In genomic region chr19:18557474-18558201, GRCh38 we compare ENCODE assay signal across 8 cellular contexts. TPM values are rescaled to one million over a fixed set of nuclear protein-coding genes. Genes with fewer than 3 reads are reported as not detected.
A peak's percentile ranks its signal among the peaks of the same experiment; 100 is the strongest.
DNase-seq lines count a peak whose midpoint lies in the region; ATAC-seq and TF ChIP-seq lines count a peak whose summit lies in the region.

KXD1 (plus strand) TSS chr19:18557870; CDS start chr19:18562057, 4,187 bp downstream.

- no peak within 1 kb of the TSS for H3K23ac ChIP-seq in mesendoderm (ENCODE audit: low read length)

- peak; percentile 85 for ATAC-seq in GM21367 (IDR thresholded peaks at IDR 0.05; ENCODE audit: unreplicated experiment)
- peak; percentile 99 for ATAC-seq in activated CD8-positive, alpha-beta memory T cell treated with anti-CD3 and anti-CD28 coated beads, Interleukin-2, amount 10 ng/mL, durations not matched to agents 7 days and 5 days

- no peaks in the 10 kb centered on the region for H3K9me3 ChIP-seq in NT2/D1 (ENCODE audit: insufficient read depth, low read length)
- H3K9me3 ChIP-seq in endodermal cell (ENCODE audit: control insufficient read depth, low read length), result no peaks in the 10 kb centered on the region

- H3K4me2 ChIP-seq in mesendoderm (ENCODE audit: low read length), result peak within 1 kb of the TSS; percentile 40

- H3K4me3 ChIP-seq in NT2/D1 (ENCODE audit: insufficient read length, low read depth) (peak within 1 kb of the TSS; percentile 82), endodermal cell (ENCODE audit: low read length) (peak within 1 kb of the TSS; percentile 94), mesendoderm (ENCODE audit: low read length) (peak within 1 kb of the TSS; percentile 87)

- peaks cover 16% of the 10 kb centered on the region for H3K79me2 ChIP-seq in mesendoderm (ENCODE audit: control insufficient read depth, insufficient read depth, low read length)

- H3K36me3 Mint-ChIP-seq in activated CD8-positive, alpha-beta memory T cell treated with anti-CD3 and anti-CD28 coated beads, Interleukin-2, amount 10 ng/mL, durations not matched to agents 7 days and 5 days, result peaks cover 9% of the 10 kb centered on the region
- H3K36me3 Mint-ChIP-seq in endodermal cell (ENCODE audit: low read depth), result peaks cover 3% of the 10 kb centered on the region

- no peak within 1 kb of the TSS for H4K5ac ChIP-seq in mesendoderm (ENCODE audit: low read length)

- peaks cover 21% of the 10 kb centered on the region for H3K36me3 ChIP-seq in NT2/D1 (ENCODE audit: insufficient read depth, insufficient read length, low read length)
- peaks cover 12% of the 10 kb centered on the region for H3K36me3 ChIP-seq in endodermal cell (ENCODE audit: control insufficient read depth, insufficient read depth, low read length)
- peaks cover 2% of the 10 kb centered on the region for H3K36me3 ChIP-seq in mesendoderm (ENCODE audit: control insufficient read depth, insufficient read depth, low read length)

- H3K27ac Mint-ChIP-seq in activated CD8-positive, alpha-beta memory T cell treated with anti-CD3 and anti-CD28 coated beads, Interleukin-2, amount 10 ng/mL, durations not matched to agents 7 days and 5 days, result peak within 1 kb of the TSS; percentile 94
- H3K27ac Mint-ChIP-seq in endodermal cell, result peak within 1 kb of the TSS; percentile 86

- no peaks in the 10 kb centered on the region for H3K27me3 Mint-ChIP-seq in activated CD8-positive, alpha-beta memory T cell treated with anti-CD3 and anti-CD28 coated beads, Interleukin-2, amount 10 ng/mL, durations not matched to agents 7 days and 5 days
- no peaks in the 10 kb centered on the region for H3K27me3 Mint-ChIP-seq in endodermal cell (ENCODE audit: insufficient read depth)

- 0 to 1% methylated on average over 19 to 57 of the region's 57 CpGs for WGBS in endodermal cell (ENCODE audit: insufficient coverage in 1 of 2, insufficient read length in 1 of 2), 2 experiments
- WGBS in mesendoderm (ENCODE audit: extremely low coverage, insufficient coverage, low lambda C conversion rate), result no CpG with 5 or more reads among the region's 57 CpGs

- H2BK15ac ChIP-seq in mesendoderm (replicated peaks; ENCODE audit: low read depth), result no peak within 1 kb of the TSS

- no peak within 1 kb of the TSS for H2BK120ac ChIP-seq in mesendoderm (ENCODE audit: low read depth, low read length)

- peaks cover 24% of the 10 kb centered on the region for H3K4me1 Mint-ChIP-seq in activated CD8-positive, alpha-beta memory T cell treated with anti-CD3 and anti-CD28 coated beads, Interleukin-2, amount 10 ng/mL, durations not matched to agents 7 days and 5 days
- peaks cover 6% of the 10 kb centered on the region for H3K4me1 Mint-ChIP-seq in endodermal cell

- H3K9ac ChIP-seq in NT2/D1 (ENCODE audit: insufficient read length, low read depth) (peak within 1 kb of the TSS; percentile 92), endodermal cell (ENCODE audit: extremely low read depth, low read length, poor library complexity, severe bottlenecking) (peak within 1 kb of the TSS; percentile 66), mesendoderm (ENCODE audit: low read length) (peak within 1 kb of the TSS; percentile 72)

- H2BK5ac ChIP-seq in mesendoderm (ENCODE audit: low read length), result no peak within 1 kb of the TSS

- peak within 1 kb of the TSS; percentile 72 for H3K18ac ChIP-seq in mesendoderm (ENCODE audit: low read length)

- H3K4me3 Mint-ChIP-seq in activated CD8-positive, alpha-beta memory T cell treated with anti-CD3 and anti-CD28 coated beads, Interleukin-2, amount 10 ng/mL, durations not matched to agents 7 days and 5 days, result peak within 1 kb of the TSS; percentile 89
- H3K4me3 Mint-ChIP-seq in endodermal cell, result peak within 1 kb of the TSS; percentile 87

- CTCF ChIA-PET in activated CD8-positive, alpha-beta memory T cell treated with anti-CD3 and anti-CD28 coated beads, Interleukin-2, amount 10 ng/mL, durations not matched to agents 7 days and 5 days (lab: Charles Lee), result interaction anchor here (0.9 to 6.3 kb wide), 15 partner anchors 10 to 289 kb away, joined by 3 to 56 read pairs (median 6); partner anchors contain the start of genes ELL, FKBP8, REX1BD and UBA52

- H3K27me3 ChIP-seq in NT2/D1 (ENCODE audit: insufficient read depth, insufficient read length) (no peaks in the 10 kb centered on the region), endodermal cell (ENCODE audit: control insufficient read depth, insufficient read depth, low read length, poor library complexity, severe bottlenecking) (no peaks in the 10 kb centered on the region), mesendoderm (ENCODE audit: insufficient read depth, low read length, poor library complexity) (no peaks in the 10 kb centered on the region)

- no peak within 1 kb of the TSS for H4K8ac ChIP-seq in mesendoderm (ENCODE audit: low read depth, low read length)

- peak within 1 kb of the TSS; percentile 46 for H3K27ac ChIP-seq in endodermal cell (ENCODE audit: low read depth, low read length)
- no peak within 1 kb of the TSS for H3K27ac ChIP-seq in mesendoderm (ENCODE audit: low read depth, low read length)

- no peaks in the 10 kb centered on the region for H3K9me3 Mint-ChIP-seq in activated CD8-positive, alpha-beta memory T cell treated with anti-CD3 and anti-CD28 coated beads, Interleukin-2, amount 10 ng/mL, durations not matched to agents 7 days and 5 days (ENCODE audit: low read depth)
- H3K9me3 Mint-ChIP-seq in endodermal cell, result no peaks in the 10 kb centered on the region

- peak; percentile 96 for DNase-seq in COLO829 (ENCODE audit: low spot score)
- peak in 75 of 76 experiments; percentile 69 to 100 (median 99) for DNase-seq in HUDEP-2 (lab: John Stamatoyannopoulos, UW; ENCODE audit: unreplicated experiment in 76 of 76)
- DNase-seq in NT2/D1 (ENCODE audit: low read depth, low spot score), result peak; percentile 90
- DNase-seq in activated CD8-positive, alpha-beta memory T cell treated with anti-CD3 and anti-CD28 coated beads, Interleukin-2, amount 10 ng/mL, durations not matched to agents 7 days and 5 days, result peak; percentile 100
- DNase-seq in endodermal cell, result peak; percentile 93
- DNase-seq in mesendoderm, result peak; percentile 97
- DNase-seq in stimulated activated CD8-positive, alpha-beta memory T cell treated with anti-CD3 and anti-CD28 coated beads, Interleukin-15, amount 100 ng/mL, for 1 hour (ENCODE audit: low read depth), result peak; percentile 95

- H3K4me1 ChIP-seq in NT2/D1 (ENCODE audit: insufficient read depth, insufficient read length) (peaks cover 3% of the 10 kb centered on the region), endodermal cell (ENCODE audit: control insufficient read depth, insufficient read depth, low read length) (no peaks in the 10 kb centered on the region), mesendoderm (ENCODE audit: control insufficient read depth, low read depth, low read length) (peaks cover 1% of the 10 kb centered on the region)

- H3K79me1 ChIP-seq in mesendoderm (ENCODE audit: low read length), result peaks cover 12% of the 10 kb centered on the region

- H3K56ac ChIP-seq in mesendoderm (ENCODE audit: low read length), result peak within 1 kb of the TSS; percentile 82

- TF ChIP-seq CTCF in endodermal cell (conservative IDR thresholded peaks at IDR 0.05), result no peak

- H3K4ac ChIP-seq in mesendoderm (ENCODE audit: low read depth, low read length), result peak within 1 kb of the TSS; percentile 88

- H2AK5ac ChIP-seq in mesendoderm (ENCODE audit: low read length), result peak within 1 kb of the TSS; percentile 14

RNA-seq across cellular contexts. Expression of gene KXD1, which starts in this region (rescaled TPM):
- 100 to 1,000 TPM; 106 to 113 TPM for total RNA-seq in activated CD8-positive, alpha-beta memory T cell treated with anti-CD3 and anti-CD28 coated beads, Interleukin-2, amount 10 ng/mL, durations not matched to agents 7 days and 5 days
- total RNA-seq in endodermal cell, result 100 to 1,000 TPM; 108 to 115 TPM
- 131 TPM for polyA plus RNA-seq in endodermal cell (2013, experiment 1 of 2)
- 120 TPM for polyA plus RNA-seq in endodermal cell (2013, experiment 2 of 2)
- 119 TPM for polyA plus RNA-seq in mesendoderm (2013, experiment 1 of 2)
- polyA plus RNA-seq in mesendoderm (2013, experiment 2 of 2), result 123 TPM
